9 cellular contexts compared by ENCODE assay signal in genomic region chr20:36481380-36482043, GRCh38. TPM values are rescaled to one million over a fixed set of nuclear protein-coding genes. Genes with fewer than 3 reads are reported as not detected.
DNase-seq lines count a peak whose midpoint lies in the region; ATAC-seq and TF ChIP-seq lines count a peak whose summit lies in the region.
"Had no signal": no experiment of that assay in that cellular context is flagged by ENCODE, and none has a peak within 500 bp of the region (broad histone marks: within the 10 kb centered on the region; RNA-seq: fewer than 3 reads in every experiment).

No MANE protein-coding gene starts in this region.

- H3K36me3 Mint-ChIP-seq in chondrocyte (ENCODE audit: low read depth) (peaks cover 9% of the 10 kb centered on the region), neural crest cell (ENCODE audit: low read depth) (peaks cover 3% of the 10 kb centered on the region)
- H3K36me3 Mint-ChIP-seq in activated T-cell treated with anti-CD3 and anti-CD28 coated beads, Interleukin-2, amount 50 U/mL, for 4 hours (ENCODE audit: insufficient read depth), result peaks cover 2% of the 10 kb centered on the region

- H3K4me1 ChIP-seq in BE2C, result peaks cover 23% of the 10 kb centered on the region

- H3K27ac Mint-ChIP-seq in chondrocyte (ENCODE audit: unreplicated experiment), result peak overlapping the region; percentile 89
- H3K27ac Mint-ChIP-seq in neural crest cell (ENCODE audit: unreplicated experiment), result no peak overlapping the region

- ATAC-seq in activated T-cell treated with anti-CD3 and anti-CD28 coated beads, Interleukin-2, amount 50 U/mL, for 4 hours, result no peak

- H3K9me3 ChIP-seq in BE2C, result no peaks in the 10 kb centered on the region

- H3K4me3 ChIP-seq in BE2C (ENCODE audit: low read depth, low read length) (no peak overlapping the region), LNCaP clone FGC (ENCODE audit: low read depth, low read length) (0 out of 2 replicates have a peak overlapping the region, but pooled peaks have one; percentile 19)

- H3K36me3 ChIP-seq in BE2C, result no peaks in the 10 kb centered on the region; the same call in none of the 2 replicates

- H3K4me3 Mint-ChIP-seq in chondrocyte (ENCODE audit: unreplicated experiment) (no peak overlapping the region), neural crest cell (no peak overlapping the region)
- H3K4me3 Mint-ChIP-seq in activated T-cell treated with anti-CD3 and anti-CD28 coated beads, Interleukin-2, amount 50 U/mL, for 4 hours, result no peak overlapping the region

- H3K27me3 Mint-ChIP-seq in chondrocyte (ENCODE audit: low read depth) (no peaks in the 10 kb centered on the region), neural crest cell (ENCODE audit: low read depth) (no peaks in the 10 kb centered on the region)
- no peaks in the 10 kb centered on the region for H3K27me3 Mint-ChIP-seq in activated T-cell treated with anti-CD3 and anti-CD28 coated beads, Interleukin-2, amount 50 U/mL, for 4 hours (ENCODE audit: low read depth)

- H3K4me1 Mint-ChIP-seq in chondrocyte (ENCODE audit: low read depth) (peaks cover 79% of the 10 kb centered on the region), neural crest cell (peaks cover 42% of the 10 kb centered on the region)
- H3K4me1 Mint-ChIP-seq in activated T-cell treated with anti-CD3 and anti-CD28 coated beads, Interleukin-2, amount 50 U/mL, for 4 hours (ENCODE audit: low read depth), result peaks cover 27% of the 10 kb centered on the region

- no peaks in the 10 kb centered on the region for H3K27me3 ChIP-seq in BE2C

- DNase-seq in BE2C (no peak), LNCaP clone FGC (ENCODE audit: low read depth) (peak; percentile 48), chondrocyte (ENCODE audit: low spot score) (no peak), neural crest cell (ENCODE audit: low read depth, low spot score) (no peak), COLO668 (lab: John Stamatoyannopoulos, UW; ENCODE audit: unreplicated experiment) (no peak), GDM1 (lab: John Stamatoyannopoulos, UW) (no peak), A172 (ENCODE audit: low spot score) (no peak)
- DNase-seq in activated T-cell treated with anti-CD3 and anti-CD28 coated beads, Interleukin-2, amount 50 U/mL, for 4 hours, result no peak
- DNase-seq: NCI-H2227 treated with DMSO at 0.1 percent for 48 hours had no signal

- TF ChIP-seq CTCF in BE2C (IDR thresholded peaks at IDR 0.05; ENCODE audit: low read depth, low read length), result peak; percentile 32
- TF ChIP-seq CTCF in LNCaP clone FGC (IDR thresholded peaks at IDR 0.05; ENCODE audit: control insufficient read depth, extremely low read depth, insufficient read depth), result no peak
- no peak for TF ChIP-seq CTCF in chondrocyte (IDR thresholded peaks at IDR 0.05)
- peak; percentile 24 for TF ChIP-seq CTCF in neural crest cell (conservative IDR thresholded peaks at IDR 0.05)

- H3K9me3 Mint-ChIP-seq in chondrocyte (ENCODE audit: low read depth) (no peaks in the 10 kb centered on the region), neural crest cell (no peaks in the 10 kb centered on the region)
- H3K9me3 Mint-ChIP-seq in activated T-cell treated with anti-CD3 and anti-CD28 coated beads, Interleukin-2, amount 50 U/mL, for 4 hours, result no peaks in the 10 kb centered on the region

RNA-seq across cellular contexts. Expression of gene MYL9, which starts 59.8 kb away (rescaled TPM):
- polyA plus RNA-seq in BE2C (2012; ENCODE audit: insufficient read depth, insufficient read length, low read depth), result not detected
- 237 to 1,930 TPM (median 1,885 TPM) in 3 replicates for total RNA-seq in chondrocyte
- total RNA-seq in neural crest cell, result 19.7 and 19.8 TPM in 2 replicates
- total RNA-seq in activated T-cell treated with anti-CD3 and anti-CD28 coated beads, Interleukin-2, amount 50 U/mL, for 4 hours, result 1 to 10 TPM in 1 of 3 donors, under 1 TPM in 2; 0.90 to 1.2 (median 0.98) TPM
- total RNA-seq in A172 (2014; rRNA removed; shearing (Covaris generic)), result 9.4 and 9.8 TPM in 2 replicates

Comparison
In these comparisons a context has a peak if more than half of its experiments do, and no peak if none do; other contexts are left out.
1. CTCF ChIP-seq: peak in BE2C (single experiment) and neural crest cell (single experiment); none in LNCaP clone FGC (single experiment) and chondrocyte (single experiment).
2. RNA of gene MYL9, which starts 59.8 kb away (total RNA-seq): 237 to 1,930 TPM in chondrocyte; 19.7 to 19.8 TPM in neural crest cell, 9.4 to 9.8 TPM in A172 and 0.90 to 1.2 TPM in activated T-cell treated with anti-CD3 and anti-CD28 coated beads, Interleukin-2, amount 50 U/mL, for 4 hours; every median in the first group is over 10 times any median in the second.